In the genomic region with DNA sequence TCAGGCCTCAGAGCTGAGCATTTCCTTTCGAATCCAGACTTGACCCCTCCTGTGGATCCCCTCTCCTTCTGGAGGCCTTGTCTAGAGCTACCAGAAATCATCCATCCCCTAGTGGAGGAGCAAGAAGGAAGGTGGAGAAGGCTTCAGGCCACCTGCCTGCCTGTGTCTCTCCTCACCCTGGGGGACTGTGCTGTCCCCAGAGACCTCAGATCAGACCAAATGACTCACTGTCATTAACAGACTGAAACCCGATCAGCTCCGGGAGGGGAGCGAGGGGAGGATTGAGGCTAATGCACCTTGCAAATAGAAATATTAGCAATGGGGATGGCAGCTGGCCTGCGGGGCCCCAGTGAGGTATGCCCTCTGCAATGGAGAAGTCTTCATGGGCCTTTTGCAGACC, we compare ENCODE assay signal across 10 cellular contexts. TPM values are rescaled to one million over a fixed set of nuclear protein-coding genes. Genes with fewer than 3 reads are reported as not detected.
DNase-seq lines count a peak whose midpoint lies in the region; ATAC-seq and TF ChIP-seq lines count a peak whose summit lies in the region.
"Had no signal": no experiment of that assay in that cellular context is flagged by ENCODE, and none has a peak within 500 bp of the region (broad histone marks: within the 10 kb centered on the region; RNA-seq: fewer than 3 reads in every experiment).

No MANE protein-coding gene starts in this region.

- H3K9me3 ChIP-seq in skeletal muscle tissue (ENCODE audit: control insufficient read depth in 3 of 3, low read length in 3 of 3): no peaks in the 10 kb centered on the region
- no peaks in the 10 kb centered on the region for H3K9me3 ChIP-seq in T-helper 17 cell (ENCODE audit: control insufficient read depth, low read length, poor library complexity, severe bottlenecking)
- H3K9me3 ChIP-seq: lower lobe of right lung had no signal

- H3K4me3 Mint-ChIP-seq in T-helper 17 cell (no peak overlapping the region), Calu3 (ENCODE audit: low read depth, unreplicated experiment) (no peak overlapping the region)

- no peaks in the 10 kb centered on the region for H3K36me3 Mint-ChIP-seq in T-helper 17 cell (ENCODE audit: low read depth)
- no peaks in the 10 kb centered on the region for H3K36me3 Mint-ChIP-seq in Calu3 (ENCODE audit: insufficient read depth, unreplicated experiment)

- DNase-seq in NCI-H510A treated with DMSO at 0.1 percent for 48 hours (lab: John Stamatoyannopoulos, UW) (peak; percentile 38), NCI-H510A (lab: John Stamatoyannopoulos, UW) (no peak), NCI-H128 (lab: John Stamatoyannopoulos, UW; ENCODE audit: unreplicated experiment) (peak; percentile 40), T-helper 17 cell (no peak), Calu3 (no peak), dedifferentiated amniotic fluid mesenchymal stem cell (ENCODE audit: extremely low spot score) (no peak)
- DNase-seq: lower lobe of right lung had no signal

- ATAC-seq in HG02798 (IDR thresholded peaks at IDR 0.05; ENCODE audit: poor library complexity, unreplicated experiment) (peak; percentile 81), T-helper 17 cell (no peak)
- ATAC-seq: lower lobe of right lung had no signal

- peak overlapping the region; percentile 73 for H3K27ac ChIP-seq in skeletal muscle tissue (ENCODE audit: low read depth, low read length)
- H3K27ac ChIP-seq: lower lobe of right lung had no signal

- no peaks in the 10 kb centered on the region for H3K27me3 ChIP-seq in skeletal muscle tissue (ENCODE audit: control insufficient read depth in 3 of 3, insufficient read depth in 3 of 3, low read length in 3 of 3)

- no peak overlapping the region for H3K27ac Mint-ChIP-seq in T-helper 17 cell
- H3K27ac Mint-ChIP-seq in Calu3 (ENCODE audit: unreplicated experiment): no peak overlapping the region

- H3K4me1 ChIP-seq in skeletal muscle tissue (ENCODE audit: control insufficient read depth in 3 of 3, insufficient read depth in 3 of 3, low read length in 3 of 3): peaks cover 53 to 66% (median 54%) of the 10 kb centered on the region in 3 donors

- H3K27me3 Mint-ChIP-seq in T-helper 17 cell: peaks cover 26% of the 10 kb centered on the region
- H3K27me3 Mint-ChIP-seq in Calu3 (ENCODE audit: unreplicated experiment): peaks cover 84% of the 10 kb centered on the region

- peak overlapping the region in 1 of 3 donors; percentile 25 for H3K9ac ChIP-seq in skeletal muscle tissue (ENCODE audit: low read depth in 1 of 3, low read length in 3 of 3)

- intact Hi-C loops in Calu3 (cut with micrococcal nuclease; ENCODE audit: unreplicated experiment): no loop called here

- H3K4me3 ChIP-seq in skeletal muscle tissue (ENCODE audit: low read length in 3 of 3): no peak overlapping the region
- H3K4me3 ChIP-seq: lower lobe of right lung had no signal

- BruUV-seq in Calu3 (replicated peaks; lab: Mats Ljungman, UMichigan): no TSS peak

- CTCF ChIA-PET in Calu3 (lab: Charles Lee): interaction anchor here (0.5 to 3.7 kb wide), 8 partner anchors 19 to 207 kb away, joined by 3 to 68 read pairs (median 6); partner anchors contain the start of gene ADORA1

- no peaks in the 10 kb centered on the region for H3K4me1 Mint-ChIP-seq in T-helper 17 cell
- H3K4me1 Mint-ChIP-seq in Calu3 (ENCODE audit: low read depth, unreplicated experiment): no peaks in the 10 kb centered on the region

- no peaks in the 10 kb centered on the region for H3K9me3 Mint-ChIP-seq in Calu3 (ENCODE audit: low read depth, unreplicated experiment)

- no peak for TF ChIP-seq CTCF in Calu3 (IDR thresholded peaks at IDR 0.05; ENCODE audit: unreplicated experiment)

- no peaks in the 10 kb centered on the region for H3K36me3 ChIP-seq in skeletal muscle tissue (ENCODE audit: control insufficient read depth in 3 of 3, insufficient read depth in 3 of 3, low read length in 3 of 3)
- H3K36me3 ChIP-seq: lower lobe of right lung had no signal

RNA-seq across cellular contexts. Expression of gene MYBPH, which starts 2.1 kb away (rescaled TPM):
- 27.7 TPM for total RNA-seq in skeletal muscle tissue
- not detected for total RNA-seq in T-helper 17 cell
- total RNA-seq in Calu3 (2022): not detected in 2 replicates
- total RNA-seq: endothelial cell of umbilical vein, lower lobe of right lung had no signal

RNA-seq across cellular contexts. Expression of gene CHI3L1, which starts 12.9 kb away (rescaled TPM):
- total RNA-seq in skeletal muscle tissue (1.0 TPM), T-helper 17 cell (not detected), Calu3 (2022) (not detected in 2 replicates)
- total RNA-seq: endothelial cell of umbilical vein had no signal

RNA-seq across cellular contexts. Expression of gene ADORA1, which starts 46.0 kb away (rescaled TPM):
- total RNA-seq in skeletal muscle tissue: 2.1 TPM
- under 1 TPM; 0.15 to 0.18 TPM for total RNA-seq in T-helper 17 cell
- 1.5 and 1.7 TPM in 2 replicates for total RNA-seq in Calu3 (2022)
- total RNA-seq: endothelial cell of umbilical vein had no signal

RNA-seq across cellular contexts. Expression of gene CHIT1, which starts 55.9 kb away (rescaled TPM):
- total RNA-seq in skeletal muscle tissue (under 0.01 TPM), T-helper 17 cell (1 to 10 TPM in 1 of 2 donors, under 1 TPM in 1; 0.13 to 1.0 TPM), Calu3 (2022) (not detected in 2 replicates)
- total RNA-seq: endothelial cell of umbilical vein had no signal

Comparison
In these comparisons a context has a peak if more than half of its experiments do, and no peak if none do; other contexts are left out.
1. DNase-seq: peak in NCI-H510A treated with DMSO at 0.1 percent for 48 hours (single experiment) and NCI-H128 (single experiment); none in NCI-H510A (single experiment), T-helper 17 cell (0 of 3), Calu3 (single experiment) and dedifferentiated amniotic fluid mesenchymal stem cell (single experiment).
2. RNA of gene MYBPH, which starts 2.1 kb away (total RNA-seq): 27.7 TPM in skeletal muscle tissue (single experiment); not detected in T-helper 17 cell and not detected in Calu3; every median in the first group is over 10 times any median in the second.